ENCODE assay signal across 8 cellular contexts in the genomic region with DNA sequence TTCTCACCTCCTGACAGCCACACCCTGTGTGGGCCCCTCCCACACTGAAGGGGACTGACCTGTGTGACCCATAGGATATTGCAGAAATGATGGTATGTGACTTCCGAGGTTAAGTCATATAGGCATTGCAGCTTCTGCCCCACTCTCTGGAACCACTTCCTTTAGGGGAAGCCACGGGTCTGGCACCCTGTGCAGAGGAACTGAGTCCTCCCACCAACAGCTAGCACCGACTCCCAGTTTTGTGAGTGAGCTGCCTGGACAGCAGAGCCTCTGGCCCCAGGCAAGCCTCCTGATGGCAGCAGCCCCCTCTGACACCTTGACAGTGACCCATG. TPM values are rescaled to one million over a fixed set of nuclear protein-coding genes. Genes with fewer than 3 reads are reported as not detected.
DNase-seq lines count a peak whose midpoint lies in the region; ATAC-seq and TF ChIP-seq lines count a peak whose summit lies in the region.

No MANE protein-coding gene starts in this region.

- H3K4me1 ChIP-seq in suprapubic skin (peaks cover 44% of the 10 kb centered on the region), ovary (ENCODE audit: insufficient read depth) (peaks cover 6% of the 10 kb centered on the region), mesendoderm (ENCODE audit: control insufficient read depth, low read depth, low read length) (no peaks in the 10 kb centered on the region)

- H3K4me3 ChIP-seq in suprapubic skin: no peak overlapping the region
- no peak overlapping the region for H3K4me3 ChIP-seq in ovary
- no peak overlapping the region for H3K4me3 ChIP-seq in mesendoderm (ENCODE audit: low read length)

- no peak for TF ChIP-seq CTCF in suprapubic skin (IDR thresholded peaks at IDR 0.05)
- TF ChIP-seq CTCF in ovary (IDR thresholded peaks at IDR 0.05): no peak

- H3K4ac ChIP-seq in mesendoderm (ENCODE audit: low read depth, low read length): no peak overlapping the region

- H3K27me3 ChIP-seq in suprapubic skin: no peaks in the 10 kb centered on the region
- H3K27me3 ChIP-seq in ovary: no peaks in the 10 kb centered on the region
- no peaks in the 10 kb centered on the region for H3K27me3 ChIP-seq in mesendoderm (ENCODE audit: insufficient read depth, low read length, poor library complexity)

- no peak overlapping the region for H2AK5ac ChIP-seq in mesendoderm (ENCODE audit: low read length)

- H3K27ac ChIP-seq in suprapubic skin (peak overlapping the region; percentile 60), ovary (no peak overlapping the region), mesendoderm (ENCODE audit: low read depth, low read length) (no peak overlapping the region)

- no peak overlapping the region for H2BK15ac ChIP-seq in mesendoderm (replicated peaks; ENCODE audit: low read depth)

- intact Hi-C loops in Right ventricle myocardium inferior (cut with DNase I): no loop called here
- intact Hi-C loops in ovary (cut with DNase I): no loop called here

- DNase-seq in activated gamma-delta T cell treated with Interleukin-2 at 50 U/mL for 16 hours (peak; percentile 53), activated gamma-delta T cell (lab: John Stamatoyannopoulos, UW) (no peak), NOMO-1 treated with DMSO at 0.1 percent for 48 hours (lab: John Stamatoyannopoulos, UW; ENCODE audit: unreplicated experiment) (peak; percentile 86), Right ventricle myocardium inferior (ENCODE audit: missing footprints) (peak; percentile 73), suprapubic skin (ENCODE audit: low spot score in 2 of 2) (no peak), ovary (no peak), mesendoderm (no peak)

- H3K79me1 ChIP-seq in mesendoderm (ENCODE audit: low read length): no peaks in the 10 kb centered on the region

- TF ChIP-seq EP300 in suprapubic skin (IDR thresholded peaks at IDR 0.05) (no peak), ovary (IDR thresholded peaks at IDR 0.05) (no peak)

- H3K9me3 ChIP-seq in suprapubic skin (no peaks in the 10 kb centered on the region), ovary (no peaks in the 10 kb centered on the region)

- ATAC-seq in Right ventricle myocardium inferior (peak; percentile 36), GM19324 (IDR thresholded peaks at IDR 0.05; ENCODE audit: low FRiP score, unreplicated experiment) (no peak)

- no peaks in the 10 kb centered on the region for H3K36me3 ChIP-seq in suprapubic skin
- no peaks in the 10 kb centered on the region for H3K36me3 ChIP-seq in ovary
- H3K36me3 ChIP-seq in mesendoderm (ENCODE audit: control insufficient read depth, insufficient read depth, low read length): no peaks in the 10 kb centered on the region

- no CpG with 5 or more reads among the region's 3 CpGs for WGBS in suprapubic skin
- WGBS in ovary, 3 donors: 87 to 89% (median 89%) methylated on average over 3 of the region's 3 CpGs
- no CpG with 5 or more reads among the region's 3 CpGs for WGBS in mesendoderm (ENCODE audit: extremely low coverage, insufficient coverage, low lambda C conversion rate)

- H2BK120ac ChIP-seq in mesendoderm (ENCODE audit: low read depth, low read length): no peak overlapping the region

- no peaks in the 10 kb centered on the region for H3K79me2 ChIP-seq in mesendoderm (ENCODE audit: control insufficient read depth, insufficient read depth, low read length)

- H3K23ac ChIP-seq in mesendoderm (ENCODE audit: low read length): no peak overlapping the region

- H3K4me2 ChIP-seq in mesendoderm (ENCODE audit: low read length): no peak overlapping the region

- H4K8ac ChIP-seq in mesendoderm (ENCODE audit: low read depth, low read length): no peak overlapping the region

- no peak overlapping the region for H2BK5ac ChIP-seq in mesendoderm (ENCODE audit: low read length)

- H3K9ac ChIP-seq in mesendoderm (ENCODE audit: low read length): no peak overlapping the region

- no peak overlapping the region for H3K18ac ChIP-seq in mesendoderm (ENCODE audit: low read length)

- H3K56ac ChIP-seq in mesendoderm (ENCODE audit: low read length): no peak overlapping the region

- TF ChIP-seq POLR2A in suprapubic skin (IDR thresholded peaks at IDR 0.05) (no peak), ovary (IDR thresholded peaks at IDR 0.05) (no peak)

- H4K5ac ChIP-seq in mesendoderm (ENCODE audit: low read length): no peak overlapping the region

RNA-seq across cellular contexts. Expression of gene SLC6A6, which starts 24.6 kb away (rescaled TPM):
- total RNA-seq in Right ventricle myocardium inferior (14.3 TPM), suprapubic skin (100 to 1,000 TPM in 2 of 4 donors, 10 to 100 TPM in 2; 85.4 to 149 (median 102) TPM), ovary (100 to 1,000 TPM in 3 of 7 donors, 10 to 100 TPM in 4; 32.5 to 141 (median 80.5) TPM)
- polyA plus RNA-seq in ovary: 10 to 100 TPM; 37.6 to 81.1 TPM
- 50.8 TPM for polyA plus RNA-seq in mesendoderm (2013, experiment 1 of 2)
- 51.5 TPM for polyA plus RNA-seq in mesendoderm (2013, experiment 2 of 2)

Comparison
In these comparisons a context has a peak if more than half of its experiments do, and no peak if none do; other contexts are left out.
1. DNase-seq: peak in activated gamma-delta T cell treated with Interleukin-2 at 50 U/mL for 16 hours (single experiment), NOMO-1 treated with DMSO at 0.1 percent for 48 hours (single experiment) and Right ventricle myocardium inferior (single experiment); none in activated gamma-delta T cell (single experiment), suprapubic skin (0 of 2), ovary (0 of 5) and mesendoderm (single experiment).